In the genomic region with DNA sequence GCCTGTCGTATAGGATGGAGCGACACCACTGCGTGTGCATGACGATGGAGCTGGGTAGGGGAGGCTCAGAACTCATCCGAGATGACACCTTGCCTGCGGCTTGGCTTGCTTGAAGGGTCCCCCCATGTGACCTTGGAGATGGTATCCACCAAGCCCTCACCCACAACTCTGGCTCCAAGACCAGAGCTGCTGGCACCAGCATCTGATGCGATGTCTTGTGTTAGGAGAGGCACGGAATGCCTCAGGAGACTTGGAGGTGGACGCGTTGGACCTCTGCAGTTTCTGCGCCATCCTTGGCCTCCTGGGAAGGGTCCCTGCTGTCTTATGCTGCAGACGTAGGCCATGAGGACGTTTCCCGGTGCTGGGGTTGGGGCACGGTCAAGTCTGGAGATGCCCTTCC, we compare ENCODE assay signal across 27 cellular contexts.
"Had no signal": no experiment of that assay in that cellular context is flagged by ENCODE, and none has a peak within 500 bp of the region (broad histone marks: within the 10 kb centered on the region; RNA-seq: fewer than 3 reads in every experiment).

No MANE protein-coding gene starts in this region.

- ATAC-seq: foreskin keratinocyte; gastroesophageal sphincter; heart left ventricle; left lobe of liver; naive thymus-derived CD4-positive, alpha-beta T cell; sciatic nerve had no signal

- DNase-seq: dermis blood vessel endothelial cell; effector memory CD4-positive, alpha-beta T cell; foreskin keratinocyte; heart left ventricle; kidney; mesenchymal stem cell; midbrain; naive thymus-derived CD4-positive, alpha-beta T cell; stimulated activated CD4-positive, alpha-beta T cell treated with anti-CD3 and anti-CD28 coated beads, Interleukin-12 subunit alpha, Interleukin-12 subunit beta, amount 100 ng/mL, for 4 hours; stimulated activated CD4-positive, alpha-beta T cell treated with anti-CD3 and anti-CD28 coated beads, Interleukin-1b, Interleukin-23, amount 100 ng/mL, for 48 hours; stimulated activated CD4-positive, alpha-beta T cell treated with anti-CD3 and anti-CD28 coated beads, Interleukin-4, amount 100 ng/mL, for 1 hour; stimulated activated naive CD8-positive, alpha-beta T cell treated with anti-CD3 and anti-CD28 coated beads, Interleukin-15, Interleukin-2, amounts not matched to agents 100 U/mL and 50 U/mL, for 24 hours; substantia nigra; testis; tibial artery; upper lobe of left lung had no signal

- H3K4me2 ChIP-seq: hepatocyte, smooth muscle cell had no signal

- H3K36me3 ChIP-seq: prostate gland had no signal

- H2AFZ ChIP-seq: hepatocyte had no signal

- H3K9me3 Mint-ChIP-seq: neural crest cell had no signal

- H3K27ac ChIP-seq: coronary artery, esophagus muscularis mucosa, foreskin keratinocyte, gastroesophageal sphincter, heart left ventricle, hepatocyte, prostate gland, right atrium auricular region, testis, tibial artery, upper lobe of left lung had no signal

- H3K9me3 ChIP-seq: esophagus muscularis mucosa, gastroesophageal sphincter, heart left ventricle, prostate gland, right atrium auricular region, testis, tibial artery, upper lobe of left lung had no signal

- H3K27ac Mint-ChIP-seq: naive thymus-derived CD4-positive, alpha-beta T cell had no signal

- H3K27me3 ChIP-seq: esophagus muscularis mucosa, foreskin keratinocyte, gastroesophageal sphincter, heart left ventricle, hepatocyte, right atrium auricular region, testis, tibial artery, upper lobe of left lung had no signal

- H3K4me3 Mint-ChIP-seq: naive thymus-derived CD4-positive, alpha-beta T cell; neural crest cell had no signal

- H3K4me3 ChIP-seq: coronary artery, esophagus muscularis mucosa, gastroesophageal sphincter, heart left ventricle, hepatocyte, lung, prostate gland, right atrium auricular region, smooth muscle cell, testis, tibial artery, upper lobe of left lung had no signal
